In genomic region chr2:195660265-195660890, GRCh38 we compare ENCODE assay signal across 8 cellular contexts. TPM values are rescaled to one million over a fixed set of nuclear protein-coding genes. Genes with fewer than 3 reads are reported as not detected.
DNase-seq lines count a peak whose midpoint lies in the region; ATAC-seq and TF ChIP-seq lines count a peak whose summit lies in the region.

No MANE protein-coding gene starts in this region.

- no peaks in the 10 kb centered on the region for H3K9me3 ChIP-seq in RWPE2 (ENCODE audit: severe bottlenecking)

- no peak for TF ChIP-seq EP300 in Ishikawa (IDR thresholded peaks at IDR 0.05; ENCODE audit: borderline replicate concordance)

- H3K4me3 ChIP-seq in RWPE2 (ENCODE audit: severe bottlenecking): no peak overlapping the region

- peaks cover 8% of the 10 kb centered on the region; the same call in 1 of the 2 replicates for H3K36me3 ChIP-seq in RWPE2 (ENCODE audit: low read depth)

- H3K4me1 ChIP-seq in RWPE2 (ENCODE audit: insufficient read depth, poor library complexity, severe bottlenecking): peaks cover 22% of the 10 kb centered on the region

- peak; percentile 94 for TF ChIP-seq CTCF in RWPE2 (IDR thresholded peaks at IDR 0.05; ENCODE audit: poor library complexity, severe bottlenecking)

- DNase-seq in DMS153 (lab: John Stamatoyannopoulos, UW) (peak; percentile 55), RWPE2 (ENCODE audit: low spot score) (no peak), germinal center (ENCODE audit: low spot score) (peak; percentile 47), renal cortical epithelial cell (ENCODE audit: low read depth) (peak; percentile 67), NCI-H128 (lab: John Stamatoyannopoulos, UW; ENCODE audit: unreplicated experiment) (no peak)
- peak; percentile 10 to 61 (median 40) for DNase-seq in activated naive CD4-positive, alpha-beta T cell (lab: John Stamatoyannopoulos, UW)

- peak; percentile 81 for TF ChIP-seq RAD21 in Ishikawa (IDR thresholded peaks at IDR 0.05; ENCODE audit: low read depth)

- peak overlapping the region; percentile 81 for H3K27ac ChIP-seq in RWPE2 (ENCODE audit: poor library complexity, severe bottlenecking)

- ATAC-seq in RWPE2 (ENCODE audit: low read depth) (no peak), HG03159 (IDR thresholded peaks at IDR 0.05; ENCODE audit: unreplicated experiment) (no peak)

- no peaks in the 10 kb centered on the region for H3K27me3 ChIP-seq in RWPE2 (ENCODE audit: insufficient read depth, poor library complexity, severe bottlenecking)

TF ChIP-seq in Ishikawa, 13 proteins besides CTCF, POLR2A, EP300 and RAD21:
- TF ChIP-seq, protein P1, sequence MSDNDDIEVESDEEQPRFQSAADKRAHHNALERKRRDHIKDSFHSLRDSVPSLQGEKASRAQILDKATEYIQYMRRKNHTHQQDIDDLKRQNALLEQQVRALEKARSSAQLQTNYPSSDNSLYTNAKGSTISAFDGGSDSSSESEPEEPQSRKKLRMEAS (IDR thresholded peaks at IDR 0.05): no peak
- TF ChIP-seq TEAD4 (IDR thresholded peaks at IDR 0.05): no peak
- no peak for TF ChIP-seq FOXM1 (IDR thresholded peaks at IDR 0.05; ENCODE audit: borderline replicate concordance, low read depth)
- TF ChIP-seq CEBPB (IDR thresholded peaks at IDR 0.05): no peak
- no peak for TF ChIP-seq EGR1 (IDR thresholded peaks at IDR 0.05)

RNA-seq across cellular contexts. Expression of gene SLC39A10, which starts 3.4 kb away (rescaled TPM):
- total RNA-seq in renal cortical epithelial cell: 102 and 104 TPM in 2 replicates

Comparison
In these comparisons a context has a peak if more than half of its experiments do, and no peak if none do; other contexts are left out.
1. DNase-seq: peak in DMS153 (single experiment), activated naive CD4-positive, alpha-beta T cell (4 of 4), germinal center (single experiment) and renal cortical epithelial cell (single experiment); none in RWPE2 (single experiment) and NCI-H128 (single experiment).